20 cellular contexts compared by ENCODE assay signal in the genomic region with DNA sequence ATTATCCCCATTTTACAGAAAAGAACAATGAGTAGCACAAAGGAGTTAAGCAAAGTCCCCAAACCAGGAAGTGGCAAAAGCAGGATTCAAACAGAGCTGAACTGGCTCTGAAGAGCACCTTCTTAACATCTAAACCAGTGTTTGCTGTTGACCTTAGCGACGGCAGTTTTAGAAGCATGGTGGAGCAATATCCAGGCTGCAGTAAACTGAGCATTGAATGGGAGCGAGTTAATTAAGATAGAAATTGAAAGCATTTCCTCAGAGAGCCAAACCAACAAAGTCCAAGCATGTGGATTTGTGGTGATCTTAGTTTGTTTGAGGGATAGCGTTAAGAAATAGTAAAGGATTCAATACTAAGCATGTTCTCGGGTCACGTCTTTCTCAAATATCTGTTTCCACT. TPM values are rescaled to one million over a fixed set of nuclear protein-coding genes. Genes with fewer than 3 reads are reported as not detected.
DNase-seq lines count a peak whose midpoint lies in the region; ATAC-seq and TF ChIP-seq lines count a peak whose summit lies in the region.
"Had no signal": no experiment of that assay in that cellular context is flagged by ENCODE, and none has a peak within 500 bp of the region (broad histone marks: within the 10 kb centered on the region; RNA-seq: fewer than 3 reads in every experiment).

No MANE protein-coding gene starts in this region.

- CTCF ChIA-PET in WTC11 (lab: Charles Lee): interaction anchor here (0.7 kb wide), 2 partner anchors 40 to 143 kb away, joined by 3 to 4 read pairs; no protein-coding TSS in a partner anchor

- H3K9me3 ChIP-seq in left lung (no peaks in the 10 kb centered on the region), heart right ventricle (no peaks in the 10 kb centered on the region)
- H3K9me3 ChIP-seq: BLaER1, SJSA1 had no signal

- no peak overlapping the region for H3K4me3 Mint-ChIP-seq in activated CD4-positive, alpha-beta T cell treated with anti-CD3 and anti-CD28 coated beads, Interleukin-2, amount 10 ng/mL, durations not matched to agents 24 days and 14 days
- H3K4me3 Mint-ChIP-seq in WTC11: no peak overlapping the region
- H3K4me3 Mint-ChIP-seq: CD4-positive, CD25-positive, alpha-beta regulatory T cell had no signal

- TF ChIP-seq CTCF in WTC11 (IDR thresholded peaks at IDR 0.05) (no peak), left lung (IDR thresholded peaks at IDR 0.05) (no peak), GM10266 (IDR thresholded peaks at IDR 0.05; ENCODE audit: control insufficient read depth, insufficient read depth, low read depth, missing control alignments) (no peak), heart right ventricle (IDR thresholded peaks at IDR 0.05) (no peak)

- H3K4me3 ChIP-seq in left lung: no peak overlapping the region
- H3K4me3 ChIP-seq in heart right ventricle: no peak overlapping the region
- H3K4me3 ChIP-seq: BLaER1, SJSA1 had no signal

- H3K4me1 ChIP-seq in left lung: peaks cover 0 to 3% of the 10 kb centered on the region in 2 donors
- H3K4me1 ChIP-seq in heart right ventricle: no peaks in the 10 kb centered on the region
- H3K4me1 ChIP-seq: BLaER1 had no signal

- no peaks in the 10 kb centered on the region for H3K36me3 Mint-ChIP-seq in activated CD4-positive, alpha-beta T cell treated with anti-CD3 and anti-CD28 coated beads, Interleukin-2, amount 10 ng/mL, durations not matched to agents 24 days and 14 days (ENCODE audit: low read depth)
- peaks cover 25% of the 10 kb centered on the region for H3K36me3 Mint-ChIP-seq in WTC11
- H3K36me3 Mint-ChIP-seq: CD4-positive, CD25-positive, alpha-beta regulatory T cell had no signal

- H3K27me3 ChIP-seq in left lung: no peaks in the 10 kb centered on the region
- peaks cover 0 to 3% (median 0%) of the 10 kb centered on the region in 7 donors for H3K27me3 ChIP-seq in heart right ventricle
- H3K27me3 ChIP-seq: BLaER1, SJSA1 had no signal

- POLR2A ChIA-PET in WTC11 (lab: Charles Lee): interaction anchor here (0.7 kb wide), 1 partner anchor 60 kb away, joined by 6 read pairs; no protein-coding TSS in a partner anchor

- no peak overlapping the region for H3K27ac Mint-ChIP-seq in activated CD4-positive, alpha-beta T cell treated with anti-CD3 and anti-CD28 coated beads, Interleukin-2, amount 10 ng/mL, durations not matched to agents 24 days and 14 days
- H3K27ac Mint-ChIP-seq in WTC11: peak overlapping the region; percentile 50
- H3K27ac Mint-ChIP-seq: CD4-positive, CD25-positive, alpha-beta regulatory T cell had no signal

- H3K27me3 Mint-ChIP-seq in activated CD4-positive, alpha-beta T cell treated with anti-CD3 and anti-CD28 coated beads, Interleukin-2, amount 10 ng/mL, durations not matched to agents 24 days and 14 days: peaks cover 5% of the 10 kb centered on the region
- no peaks in the 10 kb centered on the region for H3K27me3 Mint-ChIP-seq in WTC11 (ENCODE audit: low read depth)

- H3K27ac ChIP-seq in left lung (no peak overlapping the region), heart right ventricle (no peak overlapping the region)
- H3K27ac ChIP-seq: BLaER1, KMS-11, SJSA1 had no signal

- H3K36me3 ChIP-seq in left lung (no peaks in the 10 kb centered on the region), heart right ventricle (no peaks in the 10 kb centered on the region)
- H3K36me3 ChIP-seq: BLaER1, SJSA1 had no signal

- H3K9me3 Mint-ChIP-seq in activated CD4-positive, alpha-beta T cell treated with anti-CD3 and anti-CD28 coated beads, Interleukin-2, amount 10 ng/mL, durations not matched to agents 24 days and 14 days: no peaks in the 10 kb centered on the region
- peaks cover 4% of the 10 kb centered on the region for H3K9me3 Mint-ChIP-seq in WTC11

- H3K4me1 Mint-ChIP-seq in activated CD4-positive, alpha-beta T cell treated with anti-CD3 and anti-CD28 coated beads, Interleukin-2, amount 10 ng/mL, durations not matched to agents 24 days and 14 days: peaks cover 2% of the 10 kb centered on the region
- peaks cover 27% of the 10 kb centered on the region for H3K4me1 Mint-ChIP-seq in WTC11

- intact Hi-C loops in activated CD4-positive, alpha-beta T cell treated with anti-CD3 and anti-CD28 coated beads, Interleukin-2, amount 10 ng/mL, durations not matched to agents 24 days and 14 days (cut with micrococcal nuclease): no loop called here
- intact Hi-C loops in left lung (cut with DNase I) (no loop called here), heart right ventricle (cut with DNase I) (loop anchor here in 1 of 10 donors (10.0 kb wide), 1 partner anchor 62 kb away; no protein-coding TSS in a partner anchor)

- peak; percentile 50 for DNase-seq in activated CD4-positive, alpha-beta T cell treated with anti-CD3 and anti-CD28 coated beads, Interleukin-2, amount 10 ng/mL, durations not matched to agents 24 days and 14 days
- DNase-seq in activated CD4-positive, alpha-beta T cell treated with anti-CD3 and anti-CD28 coated beads for 1 hour: no peak
- no peak for DNase-seq in WTC11 (ENCODE audit: low spot score)
- no peak for DNase-seq in left lung
- no peak for DNase-seq in GM10266 (ENCODE audit: extremely low spot score)
- no peak for DNase-seq in NCI-H524 treated with DMSO at 0.1 percent for 48 hours (lab: John Stamatoyannopoulos, UW)
- no peak for DNase-seq in heart right ventricle
- DNase-seq: CD4-positive, CD25-positive, alpha-beta regulatory T cell; DMS79; EL; GDM1; MM.1S; NCI-H2029; NCI-H446 treated with DMSO at 0.1 percent for 48 hours; NCI-H526 treated with DMSO at 0.1 percent for 48 hours; Right ventricle myocardium superior; RPMI8226 had no signal

- ATAC-seq in WTC11: no peak
- ATAC-seq in left lung: peak; percentile 34
- ATAC-seq in heart right ventricle: no peak

- WGBS in heart right ventricle, 2 donors: 92 to 96% methylated on average over 6 of the region's 6 CpGs

TF ChIP-seq in WTC11, 78 proteins besides CTCF, POLR2A, EP300 and RAD21:
- no peak for TF ChIP-seq GTF2I (CRISPR knock-in tag; conservative IDR thresholded peaks at IDR 0.05)
- TF ChIP-seq GABPB1 (CRISPR knock-in tag; IDR thresholded peaks at IDR 0.05): no peak
- no peak for TF ChIP-seq OVOL2 (CRISPR knock-in tag; IDR thresholded peaks at IDR 0.05; ENCODE audit: borderline replicate concordance)
- TF ChIP-seq CREB1 (CRISPR knock-in tag; IDR thresholded peaks at IDR 0.05): no peak
- TF ChIP-seq, protein P1, sequence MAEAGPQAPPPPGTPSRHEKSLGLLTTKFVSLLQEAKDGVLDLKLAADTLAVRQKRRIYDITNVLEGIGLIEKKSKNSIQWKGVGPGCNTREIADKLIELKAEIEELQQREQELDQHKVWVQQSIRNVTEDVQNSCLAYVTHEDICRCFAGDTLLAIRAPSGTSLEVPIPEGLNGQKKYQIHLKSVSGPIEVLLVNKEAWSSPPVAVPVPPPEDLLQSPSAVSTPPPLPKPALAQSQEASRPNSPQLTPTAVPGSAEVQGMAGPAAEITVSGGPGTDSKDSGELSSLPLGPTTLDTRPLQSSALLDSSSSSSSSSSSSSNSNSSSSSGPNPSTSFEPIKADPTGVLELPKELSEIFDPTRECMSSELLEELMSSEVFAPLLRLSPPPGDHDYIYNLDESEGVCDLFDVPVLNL (CRISPR knock-in tag; IDR thresholded peaks at IDR 0.05; ENCODE audit: borderline replicate concordance, low read depth): no peak
- no peak for TF ChIP-seq RELA (CRISPR knock-in tag; IDR thresholded peaks at IDR 0.05; ENCODE audit: borderline replicate concordance)
- no peak for TF ChIP-seq FOXK1 (CRISPR knock-in tag; IDR thresholded peaks at IDR 0.05)
- TF ChIP-seq FOXP1 (CRISPR knock-in tag; IDR thresholded peaks at IDR 0.05; ENCODE audit: borderline replicate concordance): no peak

RNA-seq across cellular contexts. Expression of gene ZNF281, which starts 13.4 kb away (rescaled TPM):
- total RNA-seq in activated CD4-positive, alpha-beta T cell treated with anti-CD3 and anti-CD28 coated beads, Interleukin-2, amount 10 ng/mL, durations not matched to agents 24 days and 14 days: 19.0 and 20.4 TPM in 2 replicates
- 47.7 to 49.6 TPM (median 49.3 TPM) in 3 replicates for total RNA-seq in WTC11 (2021)
- total RNA-seq in left lung: 10 to 100 TPM; 18.1 to 25.3 TPM
- total RNA-seq in heart right ventricle: 10 to 100 TPM in 4 of 10 donors, 1 to 10 TPM in 6; 6.8 to 11.7 (median 9.2) TPM
- 1 to 10 TPM; 2.8 to 3.4 TPM for polyA plus RNA-seq in heart right ventricle
